Comparison of ENCODE assay signal across 18 cellular contexts in the genomic region with DNA sequence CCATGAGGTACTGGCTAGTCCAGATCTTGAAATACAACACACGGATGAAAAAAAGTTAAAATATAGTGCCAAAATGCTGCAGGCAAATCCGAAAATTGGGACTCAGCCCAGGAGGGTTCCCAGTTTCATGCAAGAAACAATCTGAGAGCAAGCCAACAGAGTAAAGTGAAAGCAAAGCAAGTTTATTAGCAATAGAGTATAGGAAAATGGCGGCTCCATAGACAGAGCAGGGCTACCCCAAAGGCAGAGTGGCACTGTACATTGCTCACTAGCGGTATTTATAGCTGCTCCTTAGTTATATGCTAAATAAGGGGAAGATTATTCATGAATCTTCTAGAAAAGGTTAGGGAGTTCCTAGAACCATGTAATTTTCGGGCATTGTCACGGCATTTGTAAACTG. TPM values are rescaled to one million over a fixed set of nuclear protein-coding genes. Genes with fewer than 3 reads are reported as not detected.
"Had no signal": no experiment of that assay in that cellular context is flagged by ENCODE, and none has a peak within 500 bp of the region (broad histone marks: within the 10 kb centered on the region; RNA-seq: fewer than 3 reads in every experiment).

No MANE protein-coding gene starts in this region.

- ATAC-seq: activated CD4-positive, alpha-beta T cell treated with anti-CD3 and anti-CD28 coated beads for 36 hours; activated naive CD4-positive, alpha-beta T cell treated with anti-CD3 and anti-CD28 coated beads, Interleukin-2, amount 50 U/mL, for 72 hours; heart left ventricle; left lung; WTC11 had no signal

- H3K9ac ChIP-seq: neural progenitor cell had no signal

- H3K27me3 ChIP-seq: heart left ventricle, left lung, neural progenitor cell, right atrium auricular region, vagina had no signal

- H3K4me2 ChIP-seq: neural progenitor cell had no signal

- H3K4me1 ChIP-seq: heart left ventricle, left lung, neural progenitor cell, prostate gland, right atrium auricular region, vagina had no signal

- DNase-seq: activated CD4-positive, alpha-beta T cell treated with anti-CD3 and anti-CD28 coated beads for 36 hours; activated CD4-positive, alpha-beta T cell treated with anti-CD3 and anti-CD28 coated beads, Interleukin-2, amount 50 U/mL, for 48 hours; activated gamma-delta T cell treated with Interleukin-2 at 50 U/mL for 16 hours; amniotic stem cell; effector CD8-positive, alpha-beta T cell; heart left ventricle; left lung; stimulated activated CD4-positive, alpha-beta T cell treated with anti-CD3 and anti-CD28 coated beads, Interleukin-2, amount 100 ng/mL, for 24 hours; trophoblast cell had no signal

- H3K9me3 Mint-ChIP-seq: activated naive CD4-positive, alpha-beta T cell treated with anti-CD3 and anti-CD28 coated beads, Interleukin-2, amount 50 U/mL, for 72 hours; neural progenitor cell; stimulated activated naive CD8-positive, alpha-beta T cell treated with anti-CD3 and anti-CD28 coated beads, Interleukin-15, Interleukin-2, amounts not matched to agents 100 ng/mL and 50 ng/mL, for 24 hours; WTC11 had no signal

- H3K27ac Mint-ChIP-seq: activated CD4-positive, alpha-beta T cell treated with anti-CD3 and anti-CD28 coated beads for 36 hours; activated naive CD4-positive, alpha-beta T cell treated with anti-CD3 and anti-CD28 coated beads, Interleukin-2, amount 50 U/mL, for 72 hours; neural progenitor cell; WTC11 had no signal

- H3K9me3 ChIP-seq: heart left ventricle, left lung, prostate gland, right atrium auricular region, vagina had no signal

- H3K4me1 Mint-ChIP-seq: neural progenitor cell, WTC11 had no signal

- H2AFZ ChIP-seq: neural progenitor cell had no signal

- H3K4me3 ChIP-seq: heart left ventricle, left lung, neural progenitor cell, prostate gland, right atrium auricular region, vagina had no signal

- H3K4me3 Mint-ChIP-seq: activated CD4-positive, alpha-beta T cell treated with anti-CD3 and anti-CD28 coated beads for 36 hours; neural progenitor cell; stimulated activated naive CD8-positive, alpha-beta T cell treated with anti-CD3 and anti-CD28 coated beads, Interleukin-15, Interleukin-2, amounts not matched to agents 100 ng/mL and 50 ng/mL, for 24 hours; WTC11 had no signal

- H3K27me3 Mint-ChIP-seq: activated CD4-positive, alpha-beta T cell treated with anti-CD3 and anti-CD28 coated beads for 36 hours; stimulated activated naive CD8-positive, alpha-beta T cell treated with anti-CD3 and anti-CD28 coated beads, Interleukin-15, Interleukin-2, amounts not matched to agents 100 ng/mL and 50 ng/mL, for 24 hours had no signal

- FAIRE-seq: frontal cortex had no signal

- H3K27ac ChIP-seq: heart left ventricle, left lung, neural progenitor cell, prostate gland, right atrium auricular region, vagina had no signal

- H3K36me3 ChIP-seq: prostate gland had no signal

RNA-seq across cellular contexts. Expression of a gene that starts 53.9 kb away (rescaled TPM):
- total RNA-seq: lung microvascular endothelial cell, vagina had no signal
